11 cellular contexts compared by ENCODE assay signal in the genomic region with DNA sequence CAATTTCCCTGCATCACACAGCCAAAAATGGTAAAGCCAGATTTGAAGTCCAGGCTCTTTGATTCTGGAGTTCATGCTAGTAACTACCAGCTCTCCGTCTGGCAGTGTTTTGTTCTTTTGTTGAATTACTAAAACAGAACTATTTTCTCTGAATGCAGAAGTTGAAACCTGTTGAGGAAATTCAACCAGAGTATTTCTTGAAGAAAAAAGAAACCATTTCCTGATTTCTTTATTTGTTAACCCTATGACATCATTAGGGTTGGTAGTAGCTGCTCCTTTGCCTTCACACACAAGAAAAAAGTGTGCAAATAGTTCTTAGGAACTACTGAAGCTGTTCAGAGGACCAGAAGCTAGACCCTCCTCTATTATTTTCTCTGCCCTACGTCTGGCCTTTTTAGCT. TPM values are rescaled to one million over a fixed set of nuclear protein-coding genes. Genes with fewer than 3 reads are reported as not detected.
DNase-seq lines count a peak whose midpoint lies in the region; ATAC-seq and TF ChIP-seq lines count a peak whose summit lies in the region.
"Had no signal": no experiment of that assay in that cellular context is flagged by ENCODE, and none has a peak within 500 bp of the region (broad histone marks: within the 10 kb centered on the region; RNA-seq: fewer than 3 reads in every experiment).

No MANE protein-coding gene starts in this region.

- no peak for TF ChIP-seq CTCF in lower leg skin (IDR thresholded peaks at IDR 0.05)

- H3K36me3 ChIP-seq in CD8-positive, alpha-beta memory T cell (ENCODE audit: insufficient read depth, low read length), result no peaks in the 10 kb centered on the region
- H3K36me3 ChIP-seq: Peyer's patch had no signal

- CTCF ChIA-PET in CD8-positive, alpha-beta memory T cell (lab: Charles Lee), result no interaction called here
- CTCF ChIA-PET in activated CD8-positive, alpha-beta T cell treated with anti-CD3 and anti-CD28 coated beads, Interleukin-2, amount 10 ng/mL, durations not matched to agents 7 days and 5 days (lab: Charles Lee), result interaction anchor here (0.6 to 1.7 kb wide), 9 partner anchors 10 to 245 kb away, joined by 3 to 7 read pairs (median 3); no protein-coding TSS in a partner anchor

- WGBS in lower leg skin, 2 donors, result 83 to 84% methylated on average over 2 of the region's 2 CpGs

- no peaks in the 10 kb centered on the region for H3K27me3 Mint-ChIP-seq in CD8-positive, alpha-beta memory T cell
- H3K27me3 Mint-ChIP-seq in activated CD8-positive, alpha-beta T cell treated with anti-CD3 and anti-CD28 coated beads, Interleukin-2, amount 10 ng/mL, durations not matched to agents 7 days and 5 days (ENCODE audit: low read depth), result no peaks in the 10 kb centered on the region
- no peaks in the 10 kb centered on the region for H3K27me3 Mint-ChIP-seq in naive B cell

- no peak overlapping the region for H3K27ac ChIP-seq in CD8-positive, alpha-beta memory T cell (ENCODE audit: low read depth, low read length)

- TF ChIP-seq POLR2A in lower leg skin (IDR thresholded peaks at IDR 0.05), result no peak

- peaks cover 91% of the 10 kb centered on the region for H3K4me1 ChIP-seq in CD8-positive, alpha-beta memory T cell (ENCODE audit: insufficient read depth, low read length)

- no peaks in the 10 kb centered on the region for H3K9me3 ChIP-seq in CD8-positive, alpha-beta memory T cell (ENCODE audit: low read length)
- H3K9me3 ChIP-seq: Peyer's patch had no signal

- intact Hi-C loops in lower leg skin (cut with DNase I; ENCODE audit: low total_unique reads), result no loop called here

- H3K4me1 Mint-ChIP-seq in CD8-positive, alpha-beta memory T cell, result peaks cover 67 to 95% (median 89%) of the 10 kb centered on the region in 3 donors
- H3K4me1 Mint-ChIP-seq in activated CD8-positive, alpha-beta T cell treated with anti-CD3 and anti-CD28 coated beads, Interleukin-2, amount 10 ng/mL, durations not matched to agents 7 days and 5 days (ENCODE audit: low read depth), result peaks cover 95% of the 10 kb centered on the region
- H3K4me1 Mint-ChIP-seq in naive B cell, result peaks cover 51 to 92% (median 57%) of the 10 kb centered on the region in 3 donors

- H3K36me3 Mint-ChIP-seq in CD8-positive, alpha-beta memory T cell, result peaks cover 0 to 9% (median 7%) of the 10 kb centered on the region in 3 donors
- peaks cover 61% of the 10 kb centered on the region for H3K36me3 Mint-ChIP-seq in activated CD8-positive, alpha-beta T cell treated with anti-CD3 and anti-CD28 coated beads, Interleukin-2, amount 10 ng/mL, durations not matched to agents 7 days and 5 days (ENCODE audit: low read depth)
- peaks cover 0 to 4% of the 10 kb centered on the region in 2 donors for H3K36me3 Mint-ChIP-seq in naive B cell

- peak in 1 of 5 donors; percentile 71 for DNase-seq in CD8-positive, alpha-beta memory T cell
- no peak for DNase-seq in activated CD8-positive, alpha-beta T cell treated with anti-CD3 and anti-CD28 coated beads, Interleukin-2, amount 10 ng/mL, durations not matched to agents 7 days and 5 days
- peak; percentile 73 for DNase-seq in naive B cell
- no peak for DNase-seq in lower leg skin (ENCODE audit: low spot score in 2 of 2)
- DNase-seq: DMS 273 treated with DMSO at 0.1 percent for 48 hours, Peyer's patch, retina had no signal

- peak overlapping the region in 6 of 7 donors; percentile 5 to 67 (median 52) for H3K4me3 Mint-ChIP-seq in CD8-positive, alpha-beta memory T cell
- H3K4me3 Mint-ChIP-seq in activated CD8-positive, alpha-beta T cell treated with anti-CD3 and anti-CD28 coated beads, Interleukin-2, amount 10 ng/mL, durations not matched to agents 7 days and 5 days, result peak overlapping the region; percentile 51
- H3K4me3 Mint-ChIP-seq in naive B cell, result peak overlapping the region; percentile 13 to 87 (median 80)

- peak overlapping the region; percentile 49 to 90 (median 79) for H3K27ac Mint-ChIP-seq in CD8-positive, alpha-beta memory T cell
- peak overlapping the region; percentile 99 for H3K27ac Mint-ChIP-seq in activated CD8-positive, alpha-beta T cell treated with anti-CD3 and anti-CD28 coated beads, Interleukin-2, amount 10 ng/mL, durations not matched to agents 7 days and 5 days
- H3K27ac Mint-ChIP-seq in naive B cell, result peak overlapping the region; percentile 89 to 98 (median 94)

- ATAC-seq in HG02981 (IDR thresholded peaks at IDR 0.05; ENCODE audit: unreplicated experiment), result peak; percentile 46
- peak; percentile 15 for ATAC-seq in activated CD8-positive, alpha-beta T cell treated with anti-CD3 and anti-CD28 coated beads, Interleukin-2, amount 10 ng/mL, durations not matched to agents 7 days and 5 days
- peak; percentile 89 for ATAC-seq in naive B cell (ENCODE audit: low read depth in 2 of 2)
- ATAC-seq in HG03521 (IDR thresholded peaks at IDR 0.05; ENCODE audit: unreplicated experiment), result no peak
- no peak for ATAC-seq in HG02623 (IDR thresholded peaks at IDR 0.05; ENCODE audit: unreplicated experiment)
- no peak for ATAC-seq in HG03108 (IDR thresholded peaks at IDR 0.05; ENCODE audit: unreplicated experiment)

- POLR2A ChIA-PET in CD8-positive, alpha-beta memory T cell (lab: Charles Lee), result no interaction called here
- POLR2A ChIA-PET in activated CD8-positive, alpha-beta T cell treated with anti-CD3 and anti-CD28 coated beads, Interleukin-2, amount 10 ng/mL, durations not matched to agents 7 days and 5 days (lab: Charles Lee), result interaction anchor here (0.6 to 2.4 kb wide), 8 partner anchors 9 to 530 kb away, joined by 3 to 15 read pairs (median 4); no protein-coding TSS in a partner anchor

- H3K4me3 ChIP-seq in CD8-positive, alpha-beta memory T cell (ENCODE audit: low read length), result peak overlapping the region; percentile 3
- H3K4me3 ChIP-seq in lower leg skin (ENCODE audit: low read depth, poor library complexity, severe bottlenecking), result no peak overlapping the region
- H3K4me3 ChIP-seq: Peyer's patch had no signal

- no peaks in the 10 kb centered on the region for H3K9me3 Mint-ChIP-seq in CD8-positive, alpha-beta memory T cell
- H3K9me3 Mint-ChIP-seq in activated CD8-positive, alpha-beta T cell treated with anti-CD3 and anti-CD28 coated beads, Interleukin-2, amount 10 ng/mL, durations not matched to agents 7 days and 5 days (ENCODE audit: insufficient read depth), result no peaks in the 10 kb centered on the region
- H3K9me3 Mint-ChIP-seq in naive B cell, result no peaks in the 10 kb centered on the region

- no peaks in the 10 kb centered on the region for H3K27me3 ChIP-seq in CD8-positive, alpha-beta memory T cell (ENCODE audit: insufficient read depth, low read length, poor library complexity, severe bottlenecking)
- H3K27me3 ChIP-seq: Peyer's patch had no signal

RNA-seq across cellular contexts. Expression of a gene that starts 34.4 kb away (rescaled TPM):
- 10 to 100 TPM; 25.5 to 26.7 TPM for total RNA-seq in CD8-positive, alpha-beta memory T cell
- 34.2 TPM for polyA plus RNA-seq in CD8-positive, alpha-beta memory T cell
- total RNA-seq in activated CD8-positive, alpha-beta T cell treated with anti-CD3 and anti-CD28 coated beads, Interleukin-2, amount 10 ng/mL, durations not matched to agents 7 days and 5 days, result 10 to 100 TPM; 64.9 to 66.6 TPM
- polyA plus RNA-seq in naive B cell (ENCODE audit: low read depth in 6 of 6), result 10 to 100 TPM; 14.2 to 47.8 (median 26.9) TPM
- 10 to 100 TPM; 27.3 to 32.5 (median 28.9) TPM for total RNA-seq in lower leg skin

Comparison
In these comparisons a context has a peak if more than half of its experiments do, and no peak if none do; other contexts are left out.
1. ATAC-seq: peak in HG02981 (single experiment), activated CD8-positive, alpha-beta T cell treated with anti-CD3 and anti-CD28 coated beads, Interleukin-2, amount 10 ng/mL, durations not matched to agents 7 days and 5 days (single experiment) and naive B cell (2 of 2); none in HG03521 (single experiment), HG02623 (single experiment) and HG03108 (single experiment).
2. Peak in every context shown above with its lines, with median percentiles within 50 percentile points of each other: H3K27ac Mint-ChIP-seq and H3K4me3 Mint-ChIP-seq.